15 cellular contexts compared by ENCODE assay signal in genomic region chr11:115637842-115638241, GRCh38.
DNase-seq lines count a peak whose midpoint lies in the region; ATAC-seq and TF ChIP-seq lines count a peak whose summit lies in the region.
"Had no signal": no experiment of that assay in that cellular context is flagged by ENCODE, and none has a peak within 500 bp of the region (broad histone marks: within the 10 kb centered on the region; RNA-seq: fewer than 3 reads in every experiment).

No MANE protein-coding gene starts in this region.

- TF ChIP-seq CTCF in glutamatergic neuron (IDR thresholded peaks at IDR 0.05; ENCODE audit: partially characterized antibody, unreplicated experiment), result no peak
- no peak for TF ChIP-seq CTCF in smooth muscle cell (IDR thresholded peaks at IDR 0.05; ENCODE audit: borderline replicate concordance, insufficient read depth, poor library complexity, severe bottlenecking)

- H3K4me2 ChIP-seq in smooth muscle cell, result peak overlapping the region; percentile 29
- H3K4me2 ChIP-seq: BLaER1 treated with 17β-estradiol and CSF1 and Interleukin-3, amounts not matched to agents 10 nM and 100 nM had no signal

- no peaks in the 10 kb centered on the region for H3F3A ChIP-seq in smooth muscle cell (ENCODE audit: low read depth)

- no peaks in the 10 kb centered on the region for H3K79me2 ChIP-seq in smooth muscle cell (ENCODE audit: low read depth)

- 62% methylated on average over 5 of the region's 5 CpGs for WGBS in smooth muscle cell (ENCODE audit: low lambda C conversion rate)

- H3K4me1 ChIP-seq in smooth muscle cell (ENCODE audit: low read depth), result peaks cover 13% of the 10 kb centered on the region

- no peaks in the 10 kb centered on the region for H3K27me3 ChIP-seq in smooth muscle cell (ENCODE audit: low read depth)
- H3K27me3 ChIP-seq: BLaER1 treated with 17β-estradiol and CSF1 and Interleukin-3, amounts not matched to agents 10 nM and 100 nM had no signal

- peaks cover 8% of the 10 kb centered on the region for H3K27me3 Mint-ChIP-seq in glutamatergic neuron (ENCODE audit: unreplicated experiment)
- H3K27me3 Mint-ChIP-seq: CD4-positive, CD25-positive, alpha-beta regulatory T cell had no signal

- no peak overlapping the region for H3K4me3 Mint-ChIP-seq in glutamatergic neuron (ENCODE audit: unreplicated experiment)
- H3K4me3 Mint-ChIP-seq: CD4-positive, CD25-positive, alpha-beta regulatory T cell had no signal

- H3K36me3 Mint-ChIP-seq in glutamatergic neuron (ENCODE audit: unreplicated experiment), result no peaks in the 10 kb centered on the region
- H3K36me3 Mint-ChIP-seq: CD4-positive, CD25-positive, alpha-beta regulatory T cell had no signal

- H3K27ac ChIP-seq in smooth muscle cell (ENCODE audit: low read depth), result no peak overlapping the region
- H3K27ac ChIP-seq: 22Rv1; BLaER1 treated with 17β-estradiol and CSF1 and Interleukin-3, amounts not matched to agents 10 nM and 100 nM had no signal

- peaks cover 50% of the 10 kb centered on the region for H3K4me1 Mint-ChIP-seq in glutamatergic neuron (ENCODE audit: low read depth, unreplicated experiment)
- H3K4me1 Mint-ChIP-seq: CD4-positive, CD25-positive, alpha-beta regulatory T cell had no signal

- no peak overlapping the region for H3K9ac ChIP-seq in smooth muscle cell (ENCODE audit: low read depth)
- H3K9ac ChIP-seq: BLaER1 treated with 17β-estradiol and CSF1 and Interleukin-3, amounts not matched to agents 10 nM and 100 nM had no signal

- ATAC-seq in HG03045 (IDR thresholded peaks at IDR 0.05; ENCODE audit: unreplicated experiment) (no peak), HG03354 (IDR thresholded peaks at IDR 0.05; ENCODE audit: poor library complexity, severe bottlenecking, unreplicated experiment) (no peak)
- ATAC-seq: HCT116 had no signal

- no peak overlapping the region for H2AFZ ChIP-seq in smooth muscle cell (ENCODE audit: low read depth)

- no peaks in the 10 kb centered on the region for H3K9me3 ChIP-seq in smooth muscle cell (replicated peaks; ENCODE audit: low read depth)

- DNase-seq in DMS53 (lab: John Stamatoyannopoulos, UW) (peak; percentile 32), DMS53 treated with DMSO at 0.1 percent for 48 hours (lab: John Stamatoyannopoulos, UW; ENCODE audit: unreplicated experiment) (no peak), RPMI7951 (ENCODE audit: low read depth) (peak; percentile 75), glutamatergic neuron (no peak), smooth muscle cell (lab: John Stamatoyannopoulos, UW; ENCODE audit: unreplicated experiment) (no peak), GM19238 (ENCODE audit: insufficient read length, low spot score) (no peak)
- DNase-seq: ACHN; CD4-positive, CD25-positive, alpha-beta regulatory T cell; DMS79 treated with DMSO at 0.1 percent for 48 hours; GF-D8 had no signal

- peaks cover 8% of the 10 kb centered on the region for H3K9me3 Mint-ChIP-seq in glutamatergic neuron (ENCODE audit: unreplicated experiment)

- H3K27ac Mint-ChIP-seq in glutamatergic neuron (ENCODE audit: unreplicated experiment), result peak overlapping the region; percentile 68
- H3K27ac Mint-ChIP-seq: CD4-positive, CD25-positive, alpha-beta regulatory T cell had no signal

- H4K20me1 ChIP-seq in smooth muscle cell (ENCODE audit: low read depth), result no peaks in the 10 kb centered on the region
- H4K20me1 ChIP-seq: BLaER1 treated with 17β-estradiol and CSF1 and Interleukin-3, amounts not matched to agents 10 nM and 100 nM had no signal

- no peak overlapping the region for H3K4me3 ChIP-seq in smooth muscle cell
- H3K4me3 ChIP-seq: BLaER1 treated with 17β-estradiol and CSF1 and Interleukin-3, amounts not matched to agents 10 nM and 100 nM had no signal

- H3K36me3 ChIP-seq in smooth muscle cell (ENCODE audit: low read depth), result no peaks in the 10 kb centered on the region
- H3K36me3 ChIP-seq: BLaER1 treated with 17β-estradiol and CSF1 and Interleukin-3, amounts not matched to agents 10 nM and 100 nM had no signal

Comparison
In these comparisons a context has a peak if more than half of its experiments do, and no peak if none do; other contexts are left out.
1. DNase-seq: peak in DMS53 (single experiment) and RPMI7951 (single experiment); none in DMS53 treated with DMSO at 0.1 percent for 48 hours (single experiment), glutamatergic neuron (single experiment), smooth muscle cell (single experiment) and GM19238 (single experiment).